8 cellular contexts compared by ENCODE assay signal in the genomic region with DNA sequence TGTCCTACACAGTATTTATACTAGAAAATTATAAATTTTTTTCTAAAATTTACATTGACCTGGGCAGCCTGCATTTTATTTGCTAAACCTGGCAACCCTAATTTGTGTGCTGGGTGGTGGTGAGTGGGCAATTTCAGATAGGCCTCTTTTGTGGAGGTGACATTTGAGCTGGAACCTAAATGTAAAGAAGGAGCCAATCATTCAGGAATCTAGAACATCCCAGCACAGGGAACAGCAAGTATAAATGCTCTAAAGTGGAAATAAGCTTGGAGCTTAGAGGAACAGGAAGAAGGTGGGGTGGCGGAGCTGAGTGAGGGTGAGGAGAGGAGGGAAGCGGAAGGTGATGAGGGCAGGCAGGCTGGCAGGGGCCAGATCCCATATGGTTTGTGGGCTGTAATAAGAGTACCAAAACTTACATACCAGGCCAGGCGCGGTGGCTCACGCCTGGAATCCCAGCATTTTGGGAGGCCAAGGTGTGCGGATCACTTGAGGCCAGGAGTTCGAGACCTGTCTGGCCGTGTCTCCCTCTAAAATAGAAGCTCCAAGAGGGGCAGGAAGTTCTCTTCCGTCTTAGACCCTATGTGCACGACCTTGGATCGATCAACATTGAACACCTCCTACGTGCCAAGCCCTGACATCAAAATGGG. TPM values are rescaled to one million over a fixed set of nuclear protein-coding genes. Genes with fewer than 3 reads are reported as not detected.
DNase-seq lines count a peak whose midpoint lies in the region; ATAC-seq, FAIRE-seq and TF ChIP-seq lines count a peak whose summit lies in the region.

No MANE protein-coding gene starts in this region.

- H3K36me3 ChIP-seq in MM.1S (replicated peaks; ENCODE audit: insufficient read depth, low read length) (no peaks in the 10 kb centered on the region; the same call in 1 of the 2 replicates), keratinocyte (ENCODE audit: control insufficient read depth in 2 of 2, extremely low read depth in 1 of 2, insufficient read depth in 2 of 2, low read length in 2 of 2) (peaks cover 2 to 7% of the 10 kb centered on the region in 2 experiments)

- H3K9me2 ChIP-seq in MM.1S (replicated peaks; ENCODE audit: insufficient read depth, low read length): no peaks in the 10 kb centered on the region

- TF ChIP-seq CTCF in MM.1S (IDR thresholded peaks at IDR 0.05; ENCODE audit: low read length) (no peak), keratinocyte (optimal IDR thresholded peaks at IDR 0.05 in 1 of 3, IDR thresholded peaks at IDR 0.05 in 1 of 3, conservative IDR thresholded peaks at IDR 0.05 in 1 of 3; ENCODE audit: extremely low read depth in 1 of 3, insufficient read depth in 2 of 3, low read length in 3 of 3) (no peak)

- H3K9me3 ChIP-seq in MM.1S (replicated peaks; ENCODE audit: insufficient read depth, low read length) (no peaks in the 10 kb centered on the region), keratinocyte (ENCODE audit: control insufficient read depth, low read depth, low read length) (no peaks in the 10 kb centered on the region)

- H3K9ac ChIP-seq in MM.1S (ENCODE audit: low read length): peak overlapping the region; percentile 98
- H3K9ac ChIP-seq in keratinocyte (ENCODE audit: control insufficient read depth, extremely low read depth, insufficient read depth, low read length): peak overlapping the region; percentile 99

- H3K4me3 ChIP-seq in MM.1S (ENCODE audit: low read length) (peak overlapping the region; percentile 98), keratinocyte (ENCODE audit: control insufficient read depth in 2 of 3, extremely low read depth in 1 of 3, insufficient read depth in 2 of 3, low read depth in 1 of 3, low read length in 3 of 3) (peak overlapping the region; percentile 86 to 100 (median 95))

- dilution Hi-C loops in keratinocyte (cut with MboI; ENCODE audit: extremely low pct_ligation_motif_present, low sequenced_read_pairs): no loop called here

- H3K27ac ChIP-seq in MM.1S (ENCODE audit: low read length): peak overlapping the region; percentile 83; the same call in 1 of the 2 replicates
- peak overlapping the region; percentile 98 for H3K27ac ChIP-seq in keratinocyte (ENCODE audit: control insufficient read depth, insufficient read depth, low read length)

- H3K9me1 ChIP-seq in keratinocyte (ENCODE audit: control insufficient read depth, extremely low read depth, insufficient read depth, low read length): no peaks in the 10 kb centered on the region

- no peak for ATAC-seq in HG02798 (IDR thresholded peaks at IDR 0.05; ENCODE audit: poor library complexity, unreplicated experiment)

- H3F3A ChIP-seq in MM.1S (ENCODE audit: insufficient read depth, low read length): peaks cover 7% of the 10 kb centered on the region

- H3K27me3 ChIP-seq in MM.1S (replicated peaks; ENCODE audit: insufficient read depth, low read length) (no peaks in the 10 kb centered on the region), keratinocyte (ENCODE audit: control insufficient read depth, extremely low read depth, insufficient read depth, low read length) (no peaks in the 10 kb centered on the region)

- H4K20me1 ChIP-seq in MM.1S (ENCODE audit: insufficient read depth, low read length) (peaks cover 12% of the 10 kb centered on the region; the same call in 1 of the 2 replicates), keratinocyte (ENCODE audit: control insufficient read depth, extremely low read depth, insufficient read depth, low read length) (peaks cover 6% of the 10 kb centered on the region)

- H2AFZ ChIP-seq in MM.1S (ENCODE audit: low read length): peak overlapping the region; percentile 74
- peak overlapping the region; percentile 90 for H2AFZ ChIP-seq in keratinocyte (ENCODE audit: control insufficient read depth, low read length)

- H3K4me1 ChIP-seq in MM.1S (ENCODE audit: low read length) (peaks cover 18% of the 10 kb centered on the region), keratinocyte (ENCODE audit: control insufficient read depth, extremely low read depth, insufficient read depth, low read length) (peaks cover 23% of the 10 kb centered on the region)

- H3K4me2 ChIP-seq in MM.1S (ENCODE audit: low read depth, low read length) (peak overlapping the region; percentile 73), keratinocyte (ENCODE audit: control insufficient read depth, extremely low read depth, insufficient read depth, low read depth, low read length) (peak overlapping the region; percentile 75)

- H3K79me2 ChIP-seq in MM.1S (ENCODE audit: low read length) (peaks cover 43% of the 10 kb centered on the region), keratinocyte (ENCODE audit: control insufficient read depth, insufficient read depth, low read length) (peaks cover 41% of the 10 kb centered on the region)

- DNase-seq in NCI-H82 (lab: John Stamatoyannopoulos, UW) (peak; percentile 56), NCI-H82 treated with DMSO at 0.1 percent for 48 hours (lab: John Stamatoyannopoulos, UW; ENCODE audit: unreplicated experiment) (no peak), MM.1S (no peak), astrocyte of the hippocampus (ENCODE audit: low read depth, low spot score) (peak; percentile 6), keratinocyte (ENCODE audit: low read depth, low spot score) (no peak), NCI-H1436 treated with DMSO at 0.1 percent for 48 hours (lab: John Stamatoyannopoulos, UW) (no peak)
- DNase-seq in stimulated activated CD4-positive, alpha-beta T cell treated with anti-CD3 and anti-CD28 coated beads, Interleukin-4, amount 100 ng/mL, for 24 hours: peak; percentile 31

- FAIRE-seq in keratinocyte (lab: Jason Lieb, UNC): no peak

RNA-seq across cellular contexts. Expression of a gene that starts 0.5 kb away (rescaled TPM):
- 71.0 to 134 TPM (median 77.4 TPM) in 3 replicates for polyA plus RNA-seq in keratinocyte
- 38.3 TPM for polyA plus RNA-seq in keratinocyte (2011; ENCODE audit: low read depth)
- polyA plus RNA-seq in keratinocyte (2011; cell fraction: cytosol; rRNA removed): 55.4 and 109 TPM in 2 replicates
- polyA plus RNA-seq in keratinocyte (2011; cell fraction: nucleus; rRNA removed): 73.0 and 82.3 TPM in 2 replicates
- 43.4 and 93.6 TPM in 2 replicates for polyA plus RNA-seq in keratinocyte (2012; ENCODE audit: low replicate concordance)
- polyA minus RNA-seq in keratinocyte: 22.4 to 125 TPM (median 56.4 TPM) in 3 replicates
- 51.0 TPM for polyA minus RNA-seq in keratinocyte (2011; cell fraction: cytosol; rRNA and poly(A)+ RNA removed)
- 37.4 and 76.2 TPM in 2 replicates for polyA minus RNA-seq in keratinocyte (2011; cell fraction: nucleus; rRNA and poly(A)+ RNA removed)

Comparison
In these comparisons a context has a peak if more than half of its experiments do, and no peak if none do; other contexts are left out.
1. DNase-seq: peak in NCI-H82 (single experiment), astrocyte of the hippocampus (single experiment) and stimulated activated CD4-positive, alpha-beta T cell treated with anti-CD3 and anti-CD28 coated beads, Interleukin-4, amount 100 ng/mL, for 24 hours (single experiment); none in NCI-H82 treated with DMSO at 0.1 percent for 48 hours (single experiment), MM.1S (single experiment), keratinocyte (single experiment) and NCI-H1436 treated with DMSO at 0.1 percent for 48 hours (single experiment).